In the genomic region with DNA sequence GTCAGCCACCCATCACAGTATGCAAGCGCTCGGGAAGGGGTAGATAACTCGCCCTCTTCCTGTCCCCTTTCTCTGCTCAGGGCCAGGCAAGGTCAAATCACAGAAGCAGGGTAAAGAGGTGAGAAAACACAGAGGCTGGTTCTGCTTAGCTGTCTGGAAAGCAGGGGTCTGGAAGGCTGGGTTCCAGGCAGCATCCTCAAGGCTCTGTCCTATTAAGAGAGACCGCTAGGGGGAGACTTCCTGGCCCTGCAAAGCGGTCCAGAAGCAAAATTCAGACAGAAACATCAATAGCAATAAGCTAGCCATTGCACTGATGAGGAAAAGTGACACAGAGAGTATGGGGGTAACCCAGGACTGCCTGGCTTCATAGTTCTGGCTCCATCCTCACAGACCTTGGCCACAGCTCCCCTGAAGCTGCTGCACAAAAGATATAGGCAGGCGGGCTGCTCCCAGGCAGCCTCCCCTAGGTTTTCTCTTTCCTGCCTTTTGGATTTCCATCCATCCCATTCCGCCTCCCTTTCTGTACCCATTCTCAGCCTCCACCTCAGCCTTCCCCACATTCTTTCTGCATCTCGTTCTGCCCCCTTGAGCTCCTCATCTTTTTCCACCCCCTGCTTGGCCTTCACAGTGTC, we compare ENCODE assay signal across 9 cellular contexts.
DNase-seq lines count a peak whose midpoint lies in the region; ATAC-seq, FAIRE-seq and TF ChIP-seq lines count a peak whose summit lies in the region.
"Had no signal": no experiment of that assay in that cellular context is flagged by ENCODE, and none has a peak within 500 bp of the region (broad histone marks: within the 10 kb centered on the region; RNA-seq: fewer than 3 reads in every experiment).

No MANE protein-coding gene starts in this region.

- H3K4me3 Mint-ChIP-seq in natural killer cell = no peak overlapping the region

- FAIRE-seq in endothelial cell of umbilical vein (lab: Jason Lieb, UNC) = peak; percentile 78

- no peak overlapping the region for H3K4me3 ChIP-seq in endothelial cell of umbilical vein (replicated peaks in 1 of 3; ENCODE audit: insufficient read depth in 1 of 3, low read depth in 1 of 3, low read length in 3 of 3)
- H3K4me3 ChIP-seq: BLaER1 had no signal

- intact Hi-C loops in endothelial cell of umbilical vein (cut with micrococcal nuclease) (loop anchor here (1.0 to 5.0 kb wide), 3 partner anchors 348 to 412 kb away; partner anchors contain the start of gene STK32B), natural killer cell (cut with micrococcal nuclease) (no loop called here)

- H3K27ac Mint-ChIP-seq in natural killer cell = no peak overlapping the region

- CTCF ChIA-PET in endothelial cell of umbilical vein (lab: Charles Lee) = interaction anchor here (0.6 to 4.8 kb wide), 34 partner anchors 9 to 491 kb away, joined by 3 to 40 read pairs (median 4); partner anchors contain the start of gene STK32B

- no peak overlapping the region for H3K9ac ChIP-seq in endothelial cell of umbilical vein (replicated peaks; ENCODE audit: extremely low read depth, insufficient read depth, low read length)
- H3K9ac ChIP-seq: BLaER1 had no signal

- no peaks in the 10 kb centered on the region for H4K20me1 ChIP-seq in endothelial cell of umbilical vein (replicated peaks; ENCODE audit: control insufficient read depth, extremely low read depth, insufficient read depth, low read length)
- H4K20me1 ChIP-seq: BLaER1 had no signal

- H3K4me2 ChIP-seq in endothelial cell of umbilical vein (ENCODE audit: insufficient read depth, low read length) = no peak overlapping the region
- H3K4me2 ChIP-seq: BLaER1 had no signal

- DNase-seq in NCI-H146 (lab: John Stamatoyannopoulos, UW) = peak; percentile 14
- no peak for DNase-seq in NCI-H146 treated with DMSO at 0.1 percent for 48 hours (lab: John Stamatoyannopoulos, UW; ENCODE audit: unreplicated experiment)
- peak; percentile 2 for DNase-seq in NCI-H2029 (lab: John Stamatoyannopoulos, UW)
- peak; percentile 25 for DNase-seq in endothelial cell of umbilical vein (ENCODE audit: low read depth, low spot score)
- peak; percentile 69 for DNase-seq in retina
- DNase-seq in mesenteric fat pad (ENCODE audit: low spot score) = no peak
- DNase-seq in natural killer cell = no peak

- no peak for TF ChIP-seq POLR2A in endothelial cell of umbilical vein (IDR thresholded peaks at IDR 0.05; ENCODE audit: low read depth, low read length)

- dilution Hi-C loops in endothelial cell of umbilical vein (cut with MboI; ENCODE audit: extremely low pct_ligation_motif_present, low sequenced_read_pairs) = no loop called here

- no peak overlapping the region for H2AFZ ChIP-seq in endothelial cell of umbilical vein (ENCODE audit: low read depth, low read length)

- no peaks in the 10 kb centered on the region for H3K4me1 Mint-ChIP-seq in natural killer cell

- H3K9me3 Mint-ChIP-seq in natural killer cell = no peaks in the 10 kb centered on the region

- no peak for ATAC-seq in HG03095 (IDR thresholded peaks at IDR 0.05; ENCODE audit: unreplicated experiment)
- no peak for ATAC-seq in natural killer cell

- H3K27me3 Mint-ChIP-seq in natural killer cell (ENCODE audit: low read depth in 2 of 2) = peaks cover 0 to 8% of the 10 kb centered on the region in 2 donors

- POLR2A ChIA-PET in endothelial cell of umbilical vein (lab: Charles Lee) = no interaction called here

- no peaks in the 10 kb centered on the region for H3K27me3 ChIP-seq in endothelial cell of umbilical vein (ENCODE audit: control insufficient read depth in 2 of 2, insufficient read depth in 2 of 2, low read length in 2 of 2)
- H3K27me3 ChIP-seq: BLaER1 had no signal

- H3K27ac ChIP-seq in endothelial cell of umbilical vein (ENCODE audit: insufficient read depth, low read depth, low read length) = no peak overlapping the region
- H3K27ac ChIP-seq: BLaER1 had no signal

- H3K4me1 ChIP-seq in endothelial cell of umbilical vein (ENCODE audit: control insufficient read depth, extremely low read depth, insufficient read depth, low read length) = no peaks in the 10 kb centered on the region
- H3K4me1 ChIP-seq: BLaER1 had no signal

- H3K79me2 ChIP-seq in endothelial cell of umbilical vein (ENCODE audit: control insufficient read depth, insufficient read depth, low read length) = no peaks in the 10 kb centered on the region

- H3K9me1 ChIP-seq in endothelial cell of umbilical vein (replicated peaks; ENCODE audit: control insufficient read depth, extremely low read depth, insufficient read depth, low read length) = no peaks in the 10 kb centered on the region

- H3K36me3 Mint-ChIP-seq in natural killer cell = no peaks in the 10 kb centered on the region

- no peaks in the 10 kb centered on the region for H3K9me3 ChIP-seq in endothelial cell of umbilical vein (replicated peaks; ENCODE audit: control insufficient read depth, insufficient read depth, low read length)

- TF ChIP-seq CTCF in endothelial cell of umbilical vein (IDR thresholded peaks at IDR 0.05; ENCODE audit: extremely low read depth in 1 of 2, insufficient read depth in 1 of 2, low read depth in 1 of 2, low read length in 2 of 2) = peak; percentile 74 to 82
- TF ChIP-seq CTCF in natural killer cell (IDR thresholded peaks at IDR 0.05) = no peak

- BruUV-seq in endothelial cell of umbilical vein (replicated peaks; lab: Mats Ljungman, UMichigan) = no TSS peak

- H3K36me3 ChIP-seq in endothelial cell of umbilical vein (ENCODE audit: control insufficient read depth in 2 of 2, extremely low read depth in 1 of 2, insufficient read depth in 2 of 2, low read length in 2 of 2) = no peaks in the 10 kb centered on the region
- H3K36me3 ChIP-seq: BLaER1 had no signal

TF ChIP-seq in endothelial cell of umbilical vein, 7 proteins besides CTCF, POLR2A, EP300 and RAD21:
- TF ChIP-seq MYC (IDR thresholded peaks at IDR 0.05; ENCODE audit: low read depth, low read length) (no peak), EZH2 (IDR thresholded peaks at IDR 0.05; ENCODE audit: borderline replicate concordance, low read depth, low read length, severe bottlenecking) (no peak), POLR2AphosphoS5 (IDR thresholded peaks at IDR 0.05; ENCODE audit: insufficient read depth, low read depth, low read length) (no peak), FOS (IDR thresholded peaks at IDR 0.05; ENCODE audit: borderline replicate concordance, insufficient read depth, low read length) (no peak), GATA2 (IDR thresholded peaks at IDR 0.05; ENCODE audit: insufficient read depth, insufficient read length, low read depth, low read length) (no peak), JUN (IDR thresholded peaks at IDR 0.05; ENCODE audit: borderline replicate concordance, insufficient read depth, insufficient read length, low read depth) (no peak)
- TF ChIP-seq, protein P1, sequence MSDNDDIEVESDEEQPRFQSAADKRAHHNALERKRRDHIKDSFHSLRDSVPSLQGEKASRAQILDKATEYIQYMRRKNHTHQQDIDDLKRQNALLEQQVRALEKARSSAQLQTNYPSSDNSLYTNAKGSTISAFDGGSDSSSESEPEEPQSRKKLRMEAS (IDR thresholded peaks at IDR 0.05; ENCODE audit: insufficient read depth, insufficient read length) = no peak

Comparison
In these comparisons a context has a peak if more than half of its experiments do, and no peak if none do; other contexts are left out.
1. DNase-seq: peak in NCI-H146 (single experiment), NCI-H2029 (single experiment), endothelial cell of umbilical vein (single experiment) and retina (single experiment); none in NCI-H146 treated with DMSO at 0.1 percent for 48 hours (single experiment), mesenteric fat pad (single experiment) and natural killer cell (single experiment).